Comparison of ENCODE assay signal across 17 cellular contexts in genomic region chr13:110018009-110018408, GRCh38.
A peak's percentile ranks its signal among the peaks of the same experiment; 100 is the strongest.
DNase-seq lines count a peak whose midpoint lies in the region; ATAC-seq and TF ChIP-seq lines count a peak whose summit lies in the region.
"Had no signal": no experiment of that assay in that cellular context is flagged by ENCODE, and none has a peak within 500 bp of the region (broad histone marks: within the 10 kb centered on the region; RNA-seq: fewer than 3 reads in every experiment).

No MANE protein-coding gene starts in this region.

- H3K9ac ChIP-seq in GM23248: 0 out of 2 replicates have a peak overlapping the region, but pooled peaks have one; percentile 3

- H3K36me3 ChIP-seq in GM23248 (ENCODE audit: low read depth) (no peaks in the 10 kb centered on the region), SJCRH30 (no peaks in the 10 kb centered on the region), sigmoid colon (no peaks in the 10 kb centered on the region)
- H3K36me3 ChIP-seq: pancreas had no signal

- no peak for TF ChIP-seq CTCF in epithelial cell of esophagus (IDR thresholded peaks at IDR 0.05; ENCODE audit: insufficient read depth, low read depth, low read length, missing control alignments)
- TF ChIP-seq CTCF in sigmoid colon (IDR thresholded peaks at IDR 0.05): no peak

- H3K27ac ChIP-seq in GM23248: peak overlapping the region; percentile 71
- H3K27ac ChIP-seq in SJCRH30: peak overlapping the region; percentile 39; the same call in 1 of the 2 replicates
- no peak overlapping the region for H3K27ac ChIP-seq in sigmoid colon
- H3K27ac ChIP-seq: pancreas had no signal

- H3K4me3 ChIP-seq in GM23248: peak overlapping the region; percentile 17; the same call in 1 of the 2 replicates
- H3K4me3 ChIP-seq in SJCRH30: no peak overlapping the region
- no peak overlapping the region for H3K4me3 ChIP-seq in epithelial cell of esophagus (ENCODE audit: low read length)
- no peak overlapping the region for H3K4me3 ChIP-seq in sigmoid colon
- H3K4me3 ChIP-seq: pancreas had no signal

- DNase-seq in GM23248: peak; percentile 58
- no peak for DNase-seq in SJCRH30
- DNase-seq in epithelial cell of esophagus (ENCODE audit: low read depth): peak; percentile 28
- no peak for DNase-seq in sciatic nerve (ENCODE audit: low spot score)
- DNase-seq in activated naive CD4-positive, alpha-beta T cell treated with Interleukin-2 at 50 U/mL for 16 hours: no peak
- DNase-seq in NCI-H2029 treated with DMSO at 0.1 percent for 48 hours (lab: John Stamatoyannopoulos, UW): no peak
- DNase-seq in sigmoid colon: no peak
- DNase-seq in activated gamma-delta T cell (lab: John Stamatoyannopoulos, UW): no peak
- DNase-seq: activated CD8-positive, alpha-beta memory T cell treated with anti-CD3 and anti-CD28 coated beads, Interleukin-2, amount 10 ng/mL, durations not matched to agents 7 days and 5 days; amygdala; NCI-H1436; NCI-H2227 treated with DMSO at 0.1 percent for 48 hours; NK-92 treated with Interleukin-12 subunit alpha and Interleukin-12 subunit beta, amount 100 ng/mL, for 24 hours; pancreas; SHP77; stimulated activated CD4-positive, alpha-beta T cell treated with anti-CD3 and anti-CD28 coated beads, Interleukin-4, amount 100 ng/mL, for 4 hours; stimulated activated CD8-positive, alpha-beta memory T cell treated with anti-CD3 and anti-CD28 coated beads, Interleukin-4, amount 100 ng/mL, for 48 hours had no signal

- in situ Hi-C loops in GM23248 (cut with MboI): no loop called here

- peaks cover 20% of the 10 kb centered on the region for H3F3A ChIP-seq in GM23248 (ENCODE audit: insufficient read depth)

- no peaks in the 10 kb centered on the region for H4K20me1 ChIP-seq in GM23248 (ENCODE audit: insufficient read depth)

- H3K9me3 ChIP-seq in GM23248 (ENCODE audit: low read depth): no peaks in the 10 kb centered on the region
- no peaks in the 10 kb centered on the region for H3K9me3 ChIP-seq in SJCRH30 (replicated peaks)
- no peaks in the 10 kb centered on the region for H3K9me3 ChIP-seq in sigmoid colon
- H3K9me3 ChIP-seq: pancreas had no signal

- no peak for TF ChIP-seq EP300 in sigmoid colon (IDR thresholded peaks at IDR 0.05)

- ATAC-seq in sciatic nerve: peak; percentile 30
- ATAC-seq: activated CD8-positive, alpha-beta memory T cell treated with anti-CD3 and anti-CD28 coated beads, Interleukin-2, amount 10 ng/mL, durations not matched to agents 7 days and 5 days had no signal

- H3K4me2 ChIP-seq in GM23248 (ENCODE audit: unreplicated experiment): peak overlapping the region; percentile 77

- intact Hi-C loops in sciatic nerve (cut with DNase I): no loop called here
- intact Hi-C loops in sigmoid colon (cut with DNase I): no loop called here

- no peak for TF ChIP-seq POLR2A in sigmoid colon (IDR thresholded peaks at IDR 0.05)

- no peaks in the 10 kb centered on the region for H3K79me2 ChIP-seq in GM23248 (ENCODE audit: insufficient read depth)

- H3K27me3 ChIP-seq in GM23248 (replicated peaks; ENCODE audit: insufficient read depth): no peaks in the 10 kb centered on the region
- no peaks in the 10 kb centered on the region for H3K27me3 ChIP-seq in SJCRH30
- H3K27me3 ChIP-seq in sigmoid colon: no peaks in the 10 kb centered on the region
- H3K27me3 ChIP-seq: pancreas had no signal

- H3K4me1 ChIP-seq in GM23248 (ENCODE audit: insufficient read depth) (peaks cover 36% of the 10 kb centered on the region), SJCRH30 (peaks cover 29% of the 10 kb centered on the region), sigmoid colon (peaks cover 0 to 15% (median 7%) of the 10 kb centered on the region in 4 donors)

- WGBS in GM23248 (ENCODE audit: low coverage in 1 of 2, low lambda C conversion rate in 2 of 2, missing lambda C conversion rate in 2 of 2), 2 experiments: 52 to 56% methylated on average over 11 of the region's 11 CpGs
- 85 to 86% methylated on average over 11 of the region's 11 CpGs for WGBS in sigmoid colon, 2 donors

- H3K9me2 ChIP-seq in GM23248 (ENCODE audit: insufficient read depth): no peaks in the 10 kb centered on the region

- peak overlapping the region; percentile 42 for H2AFZ ChIP-seq in GM23248

Comparison
In these comparisons a context has a peak if more than half of its experiments do, and no peak if none do; other contexts are left out.
1. DNase-seq: peak in GM23248 (single experiment) and epithelial cell of esophagus (single experiment); none in SJCRH30 (0 of 2), sciatic nerve (single experiment), activated naive CD4-positive, alpha-beta T cell treated with Interleukin-2 at 50 U/mL for 16 hours (single experiment), NCI-H2029 treated with DMSO at 0.1 percent for 48 hours (single experiment), sigmoid colon (single experiment) and activated gamma-delta T cell (single experiment).
2. H3K27ac ChIP-seq: peak in GM23248 (single experiment) and SJCRH30 (single experiment); none in sigmoid colon (0 of 4).